In genomic region chr14:71753126-71753830, GRCh38 we compare ENCODE assay signal across 2 cellular contexts.
A peak's percentile ranks its signal among the peaks of the same experiment; 100 is the strongest.
TF ChIP-seq lines count a peak whose summit lies in the region.

No MANE protein-coding gene starts in this region.

TF ChIP-seq in HEK293, 187 proteins besides CTCF, POLR2A, EP300 and RAD21 (continues in another document):
- TF ChIP-seq ZBTB44 (tag by site-specific recombination; IDR thresholded peaks at IDR 0.05) (0 out of 2 replicates have a peak, but pooled peaks have one; percentile 17), PRDM10 (tag by site-specific recombination; IDR thresholded peaks at IDR 0.05) (peak; percentile 81), GFI1B (tag by site-specific recombination; IDR thresholded peaks at IDR 0.05) (0 out of 2 replicates have a peak, but pooled peaks have one; percentile 32), ZBTB17 (tag by site-specific recombination; IDR thresholded peaks at IDR 0.05) (peak; percentile 52; the same call in 1 of the 2 replicates), ZBTB8A (tag by site-specific recombination; IDR thresholded peaks at IDR 0.05) (0 out of 2 replicates have a peak, but pooled peaks have one; percentile 20), ZNF341 (tag by site-specific recombination; IDR thresholded peaks at IDR 0.05; ENCODE audit: low read depth) (peak; percentile 59), ZEB2 (tag by site-specific recombination; IDR thresholded peaks at IDR 0.05) (0 out of 2 replicates have a peak, but pooled peaks have one; percentile 35), ZNF654 (tag by site-specific recombination; IDR thresholded peaks at IDR 0.05; ENCODE audit: low read depth) (peak; percentile 94), ZNF2 (tag by site-specific recombination; IDR thresholded peaks at IDR 0.05) (0 out of 2 replicates have a peak, but pooled peaks have one; percentile 55), ZNF335 (tag by site-specific recombination; conservative IDR thresholded peaks at IDR 0.05) (peak; percentile 29; the same call in 1 of the 2 replicates), ZNF366 (tag by site-specific recombination; conservative IDR thresholded peaks at IDR 0.05) (0 out of 2 replicates have a peak, but pooled peaks have one; percentile 24), ZNF433 (tag by site-specific recombination; IDR thresholded peaks at IDR 0.05; ENCODE audit: low read depth) (no peak), ZSCAN30 (tag by site-specific recombination; IDR thresholded peaks at IDR 0.05) (0 out of 2 replicates have a peak, but pooled peaks have one; percentile 33), IKZF3 (tag by site-specific recombination; IDR thresholded peaks at IDR 0.05) (0 out of 2 replicates have a peak, but pooled peaks have one; percentile 51), ZNF660 (tag by site-specific recombination; IDR thresholded peaks at IDR 0.05) (peak; percentile 79; the same call in 1 of the 2 replicates), PRDM1 (tag by site-specific recombination; IDR thresholded peaks at IDR 0.05) (peak; percentile 85), ZFP37 (tag by site-specific recombination; IDR thresholded peaks at IDR 0.05) (no peak), KLF10 (tag by site-specific recombination; IDR thresholded peaks at IDR 0.05) (no peak), ZNF692 (tag by site-specific recombination; IDR thresholded peaks at IDR 0.05) (0 out of 2 replicates have a peak, but pooled peaks have one; percentile 23)
- TF ChIP-seq, protein P1, sequence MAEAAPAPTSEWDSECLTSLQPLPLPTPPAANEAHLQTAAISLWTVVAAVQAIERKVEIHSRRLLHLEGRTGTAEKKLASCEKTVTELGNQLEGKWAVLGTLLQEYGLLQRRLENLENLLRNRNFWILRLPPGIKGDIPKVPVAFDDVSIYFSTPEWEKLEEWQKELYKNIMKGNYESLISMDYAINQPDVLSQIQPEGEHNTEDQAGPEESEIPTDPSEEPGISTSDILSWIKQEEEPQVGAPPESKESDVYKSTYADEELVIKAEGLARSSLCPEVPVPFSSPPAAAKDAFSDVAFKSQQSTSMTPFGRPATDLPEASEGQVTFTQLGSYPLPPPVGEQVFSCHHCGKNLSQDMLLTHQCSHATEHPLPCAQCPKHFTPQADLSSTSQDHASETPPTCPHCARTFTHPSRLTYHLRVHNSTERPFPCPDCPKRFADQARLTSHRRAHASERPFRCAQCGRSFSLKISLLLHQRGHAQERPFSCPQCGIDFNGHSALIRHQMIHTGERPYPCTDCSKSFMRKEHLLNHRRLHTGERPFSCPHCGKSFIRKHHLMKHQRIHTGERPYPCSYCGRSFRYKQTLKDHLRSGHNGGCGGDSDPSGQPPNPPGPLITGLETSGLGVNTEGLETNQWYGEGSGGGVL (tag by site-specific recombination; IDR thresholded peaks at IDR 0.05) = peak; percentile 49; the same call in 1 of the 2 replicates

TF ChIP-seq in HepG2, 621 proteins besides CTCF, POLR2A, EP300 and RAD21 (continued from another document and continues in another):
- TF ChIP-seq SMC3 (IDR thresholded peaks at IDR 0.05; ENCODE audit: low read length) (peak; percentile 74), ZNF556 (CRISPR knock-in tag; IDR thresholded peaks at IDR 0.05; ENCODE audit: borderline replicate concordance) (no peak), PHB2 (IDR thresholded peaks at IDR 0.05; ENCODE audit: partially characterized antibody) (no peak), PATZ1 (CRISPR knock-in tag; IDR thresholded peaks at IDR 0.05) (peak; percentile 28; the same call in 1 of the 2 replicates), ZNF337 (CRISPR knock-in tag; IDR thresholded peaks at IDR 0.05; ENCODE audit: borderline replicate concordance, low read depth) (no peak), NFRKB (IDR thresholded peaks at IDR 0.05) (no peak), ZSCAN22 (CRISPR knock-in tag; IDR thresholded peaks at IDR 0.05) (no peak), KDM2A (CRISPR knock-in tag; IDR thresholded peaks at IDR 0.05; ENCODE audit: borderline replicate concordance, low read depth) (peak; percentile 68; the same call in 1 of the 2 replicates), ZNF263 (CRISPR knock-in tag; IDR thresholded peaks at IDR 0.05) (no peak), KDM3A (CRISPR knock-in tag; IDR thresholded peaks at IDR 0.05; ENCODE audit: low read depth) (peak; percentile 72; the same call in 1 of the 2 replicates), PITX1 (CRISPR knock-in tag; IDR thresholded peaks at IDR 0.05) (peak; percentile 31; the same call in 1 of the 2 replicates), SIN3A (IDR thresholded peaks at IDR 0.05; ENCODE audit: borderline replicate concordance, low read depth, low read length) (no peak), ZNF766 (CRISPR knock-in tag; IDR thresholded peaks at IDR 0.05; ENCODE audit: borderline replicate concordance) (no peak), THAP11 (CRISPR knock-in tag; IDR thresholded peaks at IDR 0.05) (no peak), SIN3B (IDR thresholded peaks at IDR 0.05; ENCODE audit: low read length) (0 out of 2 replicates have a peak, but pooled peaks have one; percentile 32), ARHGAP35 (CRISPR knock-in tag; IDR thresholded peaks at IDR 0.05; ENCODE audit: borderline replicate concordance) (no peak), MEIS2 (CRISPR knock-in tag; IDR thresholded peaks at IDR 0.05) (no peak), ZNF605 (CRISPR knock-in tag; IDR thresholded peaks at IDR 0.05) (peak; percentile 41; the same call in 1 of the 2 replicates), ZSCAN21 (CRISPR knock-in tag; IDR thresholded peaks at IDR 0.05; ENCODE audit: borderline replicate concordance) (no peak), RXRB (CRISPR knock-in tag; IDR thresholded peaks at IDR 0.05; ENCODE audit: borderline replicate concordance) (no peak), MYNN (CRISPR knock-in tag; IDR thresholded peaks at IDR 0.05; ENCODE audit: low read depth) (no peak), ZBTB8A (CRISPR knock-in tag; IDR thresholded peaks at IDR 0.05; ENCODE audit: borderline replicate concordance, low read depth) (no peak), NFE2 (CRISPR knock-in tag; IDR thresholded peaks at IDR 0.05) (no peak), ZNF619 (CRISPR knock-in tag; IDR thresholded peaks at IDR 0.05) (peak; percentile 56; the same call in 1 of the 2 replicates), ZMYM4 (CRISPR knock-in tag; IDR thresholded peaks at IDR 0.05) (peak; percentile 41; the same call in 1 of the 2 replicates), ZNF552 (CRISPR knock-in tag; IDR thresholded peaks at IDR 0.05; ENCODE audit: borderline replicate concordance) (no peak), SP5 (CRISPR knock-in tag; IDR thresholded peaks at IDR 0.05; ENCODE audit: borderline replicate concordance, low read depth) (no peak), MAZ (IDR thresholded peaks at IDR 0.05; ENCODE audit: borderline replicate concordance, low read depth, low read length) (no peak), MAZ (CRISPR knock-in tag; IDR thresholded peaks at IDR 0.05; ENCODE audit: low read depth) (peak; percentile 24; the same call in 1 of the 2 replicates), ZNF740 (CRISPR knock-in tag; IDR thresholded peaks at IDR 0.05) (no peak), ZNF614 (CRISPR knock-in tag; IDR thresholded peaks at IDR 0.05; ENCODE audit: borderline replicate concordance) (0 out of 2 replicates have a peak, but pooled peaks have one; percentile 30), KLF16 (CRISPR knock-in tag; IDR thresholded peaks at IDR 0.05) (0 out of 4 replicates have a peak, but pooled peaks of 1 of the 2 experiments have one; percentile 21)
- TF ChIP-seq, protein P2, sequence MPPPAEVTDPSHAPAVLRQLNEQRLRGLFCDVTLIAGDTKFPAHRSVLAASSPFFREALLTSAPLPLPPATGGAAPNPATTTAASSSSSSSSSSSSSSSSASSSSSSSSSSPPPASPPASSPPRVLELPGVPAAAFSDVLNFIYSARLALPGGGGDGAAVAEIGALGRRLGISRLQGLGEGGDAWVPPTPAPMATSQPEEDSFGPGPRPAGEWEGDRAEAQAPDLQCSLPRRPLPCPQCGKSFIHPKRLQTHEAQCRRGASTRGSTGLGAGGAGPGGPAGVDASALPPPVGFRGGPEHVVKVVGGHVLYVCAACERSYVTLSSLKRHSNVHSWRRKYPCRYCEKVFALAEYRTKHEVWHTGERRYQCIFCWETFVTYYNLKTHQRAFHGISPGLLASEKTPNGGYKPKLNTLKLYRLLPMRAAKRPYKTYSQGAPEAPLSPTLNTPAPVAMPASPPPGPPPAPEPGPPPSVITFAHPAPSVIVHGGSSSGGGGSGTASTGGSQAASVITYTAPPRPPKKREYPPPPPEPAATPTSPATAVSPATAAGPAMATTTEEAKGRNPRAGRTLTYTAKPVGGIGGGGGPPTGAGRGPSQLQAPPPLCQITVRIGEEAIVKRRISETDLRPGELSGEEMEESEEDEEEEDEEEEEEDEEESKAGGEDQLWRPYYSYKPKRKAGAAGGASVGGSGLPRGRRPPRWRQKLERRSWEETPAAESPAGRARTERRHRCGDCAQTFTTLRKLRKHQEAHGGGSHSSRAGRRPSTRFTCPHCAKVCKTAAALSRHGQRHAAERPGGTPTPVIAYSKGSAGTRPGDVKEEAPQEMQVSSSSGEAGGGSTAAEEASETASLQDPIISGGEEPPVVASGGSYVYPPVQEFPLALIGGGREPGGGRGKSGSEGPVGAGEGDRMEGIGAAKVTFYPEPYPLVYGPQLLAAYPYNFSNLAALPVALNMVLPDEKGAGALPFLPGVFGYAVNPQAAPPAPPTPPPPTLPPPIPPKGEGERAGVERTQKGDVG (CRISPR knock-in tag; IDR thresholded peaks at IDR 0.05; ENCODE audit: borderline replicate concordance) = no peak
- TF ChIP-seq, protein P3, sequence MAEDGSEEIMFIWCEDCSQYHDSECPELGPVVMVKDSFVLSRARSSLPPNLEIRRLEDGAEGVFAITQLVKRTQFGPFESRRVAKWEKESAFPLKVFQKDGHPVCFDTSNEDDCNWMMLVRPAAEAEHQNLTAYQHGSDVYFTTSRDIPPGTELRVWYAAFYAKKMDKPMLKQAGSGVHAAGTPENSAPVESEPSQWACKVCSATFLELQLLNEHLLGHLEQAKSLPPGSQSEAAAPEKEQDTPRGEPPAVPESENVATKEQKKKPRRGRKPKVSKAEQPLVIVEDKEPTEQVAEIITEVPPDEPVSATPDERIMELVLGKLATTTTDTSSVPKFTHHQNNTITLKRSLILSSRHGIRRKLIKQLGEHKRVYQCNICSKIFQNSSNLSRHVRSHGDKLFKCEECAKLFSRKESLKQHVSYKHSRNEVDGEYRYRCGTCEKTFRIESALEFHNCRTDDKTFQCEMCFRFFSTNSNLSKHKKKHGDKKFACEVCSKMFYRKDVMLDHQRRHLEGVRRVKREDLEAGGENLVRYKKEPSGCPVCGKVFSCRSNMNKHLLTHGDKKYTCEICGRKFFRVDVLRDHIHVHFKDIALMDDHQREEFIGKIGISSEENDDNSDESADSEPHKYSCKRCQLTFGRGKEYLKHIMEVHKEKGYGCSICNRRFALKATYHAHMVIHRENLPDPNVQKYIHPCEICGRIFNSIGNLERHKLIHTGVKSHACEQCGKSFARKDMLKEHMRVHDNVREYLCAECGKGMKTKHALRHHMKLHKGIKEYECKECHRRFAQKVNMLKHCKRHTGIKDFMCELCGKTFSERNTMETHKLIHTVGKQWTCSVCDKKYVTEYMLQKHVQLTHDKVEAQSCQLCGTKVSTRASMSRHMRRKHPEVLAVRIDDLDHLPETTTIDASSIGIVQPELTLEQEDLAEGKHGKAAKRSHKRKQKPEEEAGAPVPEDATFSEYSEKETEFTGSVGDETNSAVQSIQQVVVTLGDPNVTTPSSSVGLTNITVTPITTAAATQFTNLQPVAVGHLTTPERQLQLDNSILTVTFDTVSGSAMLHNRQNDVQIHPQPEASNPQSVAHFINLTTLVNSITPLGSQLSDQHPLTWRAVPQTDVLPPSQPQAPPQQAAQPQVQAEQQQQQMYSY (CRISPR knock-in tag; IDR thresholded peaks at IDR 0.05) = no peak
- TF ChIP-seq, protein P4, sequence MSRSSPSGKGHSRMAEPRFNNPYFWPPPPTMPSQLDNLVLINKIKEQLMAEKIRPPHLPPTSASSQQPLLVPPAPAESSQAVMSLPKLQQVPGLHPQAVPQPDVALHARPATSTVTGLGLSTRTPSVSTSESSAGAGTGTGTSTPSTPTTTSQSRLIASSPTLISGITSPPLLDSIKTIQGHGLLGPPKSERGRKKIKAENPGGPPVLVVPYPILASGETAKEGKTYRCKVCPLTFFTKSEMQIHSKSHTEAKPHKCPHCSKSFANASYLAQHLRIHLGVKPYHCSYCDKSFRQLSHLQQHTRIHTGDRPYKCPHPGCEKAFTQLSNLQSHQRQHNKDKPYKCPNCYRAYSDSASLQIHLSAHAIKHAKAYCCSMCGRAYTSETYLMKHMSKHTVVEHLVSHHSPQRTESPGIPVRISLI (CRISPR knock-in tag; IDR thresholded peaks at IDR 0.05; ENCODE audit: borderline replicate concordance) = no peak
- TF ChIP-seq, protein P5, sequence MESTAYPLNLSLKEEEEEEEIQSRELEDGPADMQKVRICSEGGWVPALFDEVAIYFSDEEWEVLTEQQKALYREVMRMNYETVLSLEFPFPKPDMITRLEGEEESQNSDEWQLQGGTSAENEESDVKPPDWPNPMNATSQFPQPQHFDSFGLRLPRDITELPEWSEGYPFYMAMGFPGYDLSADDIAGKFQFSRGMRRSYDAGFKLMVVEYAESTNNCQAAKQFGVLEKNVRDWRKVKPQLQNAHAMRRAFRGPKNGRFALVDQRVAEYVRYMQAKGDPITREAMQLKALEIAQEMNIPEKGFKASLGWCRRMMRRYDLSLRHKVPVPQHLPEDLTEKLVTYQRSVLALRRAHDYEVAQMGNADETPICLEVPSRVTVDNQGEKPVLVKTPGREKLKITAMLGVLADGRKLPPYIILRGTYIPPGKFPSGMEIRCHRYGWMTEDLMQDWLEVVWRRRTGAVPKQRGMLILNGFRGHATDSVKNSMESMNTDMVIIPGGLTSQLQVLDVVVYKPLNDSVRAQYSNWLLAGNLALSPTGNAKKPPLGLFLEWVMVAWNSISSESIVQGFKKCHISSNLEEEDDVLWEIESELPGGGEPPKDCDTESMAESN (CRISPR knock-in tag; conservative IDR thresholded peaks at IDR 0.05) = no peak
- TF ChIP-seq, protein P6, sequence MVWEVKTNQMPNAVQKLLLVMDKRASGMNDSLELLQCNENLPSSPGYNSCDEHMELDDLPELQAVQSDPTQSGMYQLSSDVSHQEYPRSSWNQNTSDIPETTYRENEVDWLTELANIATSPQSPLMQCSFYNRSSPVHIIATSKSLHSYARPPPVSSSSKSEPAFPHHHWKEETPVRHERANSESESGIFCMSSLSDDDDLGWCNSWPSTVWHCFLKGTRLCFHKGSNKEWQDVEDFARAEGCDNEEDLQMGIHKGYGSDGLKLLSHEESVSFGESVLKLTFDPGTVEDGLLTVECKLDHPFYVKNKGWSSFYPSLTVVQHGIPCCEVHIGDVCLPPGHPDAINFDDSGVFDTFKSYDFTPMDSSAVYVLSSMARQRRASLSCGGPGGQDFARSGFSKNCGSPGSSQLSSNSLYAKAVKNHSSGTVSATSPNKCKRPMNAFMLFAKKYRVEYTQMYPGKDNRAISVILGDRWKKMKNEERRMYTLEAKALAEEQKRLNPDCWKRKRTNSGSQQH (CRISPR knock-in tag; IDR thresholded peaks at IDR 0.05; ENCODE audit: low read depth) = no peak
